1 cellular context compared by ENCODE assay signal in genomic region chr7:121397346-121397745, GRCh38.
TF ChIP-seq lines count a peak whose summit lies in the region.

No MANE protein-coding gene starts in this region.

TF ChIP-seq in endothelial cell of umbilical vein, 7 proteins besides CTCF, POLR2A, EP300 and RAD21:
- TF ChIP-seq GATA2 (IDR thresholded peaks at IDR 0.05; ENCODE audit: insufficient read depth, insufficient read length, low read depth, low read length) (no peak), FOS (IDR thresholded peaks at IDR 0.05; ENCODE audit: borderline replicate concordance, insufficient read depth, low read length) (no peak), EZH2 (IDR thresholded peaks at IDR 0.05; ENCODE audit: borderline replicate concordance, low read depth, low read length, severe bottlenecking) (no peak), POLR2AphosphoS5 (IDR thresholded peaks at IDR 0.05; ENCODE audit: insufficient read depth, low read depth, low read length) (no peak), MYC (IDR thresholded peaks at IDR 0.05; ENCODE audit: low read depth, low read length) (no peak), JUN (IDR thresholded peaks at IDR 0.05; ENCODE audit: borderline replicate concordance, insufficient read depth, insufficient read length, low read depth) (no peak)
- TF ChIP-seq, protein P1, sequence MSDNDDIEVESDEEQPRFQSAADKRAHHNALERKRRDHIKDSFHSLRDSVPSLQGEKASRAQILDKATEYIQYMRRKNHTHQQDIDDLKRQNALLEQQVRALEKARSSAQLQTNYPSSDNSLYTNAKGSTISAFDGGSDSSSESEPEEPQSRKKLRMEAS (IDR thresholded peaks at IDR 0.05; ENCODE audit: insufficient read depth, insufficient read length) = no peak
